9 cellular contexts compared by ENCODE assay signal in genomic region chr17:77281904-77282367, GRCh38.
DNase-seq lines count a peak whose midpoint lies in the region; FAIRE-seq and TF ChIP-seq lines count a peak whose summit lies in the region.
"Had no signal": no experiment of that assay in that cellular context is flagged by ENCODE, and none has a peak within 500 bp of the region (broad histone marks: within the 10 kb centered on the region; RNA-seq: fewer than 3 reads in every experiment).

No MANE protein-coding gene starts in this region.

- DNase-seq in GM23248, result no peak
- no peak for DNase-seq in activated CD4-positive, alpha-beta memory T cell treated with anti-CD3 and anti-CD28 coated beads, Interleukin-2, amount 10 ng/mL, durations not matched to agents 7 days and 5 days
- DNase-seq in keratinocyte (ENCODE audit: low read depth, low spot score), result no peak
- DNase-seq in thyroid gland, result peak; percentile 30 to 41
- DNase-seq in T1000 (lab: John Stamatoyannopoulos, UW), result no peak
- DNase-seq in dermis blood vessel endothelial cell, result no peak
- no peak for DNase-seq in NCI-H2107 treated with DMSO at 0.1 percent for 48 hours (lab: John Stamatoyannopoulos, UW; ENCODE audit: unreplicated experiment)

- peaks cover 22 to 49% (median 36%) of the 10 kb centered on the region in 11 experiments for H3K27me3 ChIP-seq in BLaER1 treated with 17β-estradiol and CSF1 and Interleukin-3, amounts not matched to agents 10 nM and 100 nM
- H3K27me3 ChIP-seq in GM23248 (replicated peaks; ENCODE audit: insufficient read depth) (no peaks in the 10 kb centered on the region), keratinocyte (ENCODE audit: control insufficient read depth, extremely low read depth, insufficient read depth, low read length) (no peaks in the 10 kb centered on the region), thyroid gland (no peaks in the 10 kb centered on the region)

- no peaks in the 10 kb centered on the region for H3K9me3 ChIP-seq in BLaER1 treated with 17β-estradiol and CSF1 and Interleukin-3, amounts not matched to agents 10 nM and 100 nM (replicated peaks in 1 of 11)
- no peaks in the 10 kb centered on the region for H3K9me3 ChIP-seq in GM23248 (ENCODE audit: low read depth)
- H3K9me3 ChIP-seq in keratinocyte (ENCODE audit: control insufficient read depth, low read depth, low read length), result no peaks in the 10 kb centered on the region
- no peaks in the 10 kb centered on the region for H3K9me3 ChIP-seq in thyroid gland

- H3K4me2 ChIP-seq in BLaER1 treated with 17β-estradiol and CSF1 and Interleukin-3, amounts not matched to agents 10 nM and 100 nM, result peak overlapping the region; percentile 97 to 100 (median 99)
- no peak overlapping the region for H3K4me2 ChIP-seq in GM23248 (ENCODE audit: unreplicated experiment)
- peak overlapping the region; percentile 67 for H3K4me2 ChIP-seq in keratinocyte (ENCODE audit: control insufficient read depth, extremely low read depth, insufficient read depth, low read depth, low read length)

- no peak for FAIRE-seq in keratinocyte (lab: Jason Lieb, UNC)

- H3K9me1 ChIP-seq in keratinocyte (ENCODE audit: control insufficient read depth, extremely low read depth, insufficient read depth, low read length), result peaks cover 2% of the 10 kb centered on the region

- no peak overlapping the region for H3K27ac ChIP-seq in BLaER1 treated with 17β-estradiol and CSF1 and Interleukin-3, amounts not matched to agents 10 nM and 100 nM
- H3K27ac ChIP-seq in GM23248, result no peak overlapping the region
- H3K27ac ChIP-seq in keratinocyte (ENCODE audit: control insufficient read depth, insufficient read depth, low read length), result peak overlapping the region; percentile 93
- peak overlapping the region in 1 of 3 donors; percentile 63 for H3K27ac ChIP-seq in thyroid gland
- H3K27ac ChIP-seq: HL-60 had no signal

- no peaks in the 10 kb centered on the region for H3K9me2 ChIP-seq in GM23248 (ENCODE audit: insufficient read depth)

- peaks cover 43% of the 10 kb centered on the region for H3K27me3 Mint-ChIP-seq in activated CD4-positive, alpha-beta memory T cell treated with anti-CD3 and anti-CD28 coated beads, Interleukin-2, amount 10 ng/mL, durations not matched to agents 7 days and 5 days

- H3K79me2 ChIP-seq in GM23248 (ENCODE audit: insufficient read depth), result no peaks in the 10 kb centered on the region
- peaks cover 32% of the 10 kb centered on the region for H3K79me2 ChIP-seq in keratinocyte (ENCODE audit: control insufficient read depth, insufficient read depth, low read length)

- H3F3A ChIP-seq in GM23248 (ENCODE audit: insufficient read depth), result peaks cover 20% of the 10 kb centered on the region

- H3K4me3 ChIP-seq in BLaER1 treated with 17β-estradiol and CSF1 and Interleukin-3, amounts not matched to agents 10 nM and 100 nM, result peak overlapping the region; percentile 58 to 72 (median 64)
- H3K4me3 ChIP-seq in GM23248, result peak overlapping the region; percentile 58; the same call in 1 of the 2 replicates
- peak overlapping the region; percentile 69 to 91 (median 84) for H3K4me3 ChIP-seq in keratinocyte (ENCODE audit: control insufficient read depth in 2 of 3, extremely low read depth in 1 of 3, insufficient read depth in 2 of 3, low read depth in 1 of 3, low read length in 3 of 3)
- peak overlapping the region in 2 of 3 donors; percentile 43 to 77 for H3K4me3 ChIP-seq in thyroid gland (replicated peaks in 1 of 3)

- no peaks in the 10 kb centered on the region for H3K9me3 Mint-ChIP-seq in activated CD4-positive, alpha-beta memory T cell treated with anti-CD3 and anti-CD28 coated beads, Interleukin-2, amount 10 ng/mL, durations not matched to agents 7 days and 5 days

- H3K4me3 Mint-ChIP-seq in activated CD4-positive, alpha-beta memory T cell treated with anti-CD3 and anti-CD28 coated beads, Interleukin-2, amount 10 ng/mL, durations not matched to agents 7 days and 5 days, result peak overlapping the region; percentile 61

- peaks cover 0 to 6% (median 0%) of the 10 kb centered on the region in 11 experiments; a peak in 1 of 22 replicates for H4K20me1 ChIP-seq in BLaER1 treated with 17β-estradiol and CSF1 and Interleukin-3, amounts not matched to agents 10 nM and 100 nM
- H4K20me1 ChIP-seq in GM23248 (ENCODE audit: insufficient read depth) (no peaks in the 10 kb centered on the region), keratinocyte (ENCODE audit: control insufficient read depth, extremely low read depth, insufficient read depth, low read length) (no peaks in the 10 kb centered on the region)

- H3K36me3 Mint-ChIP-seq in activated CD4-positive, alpha-beta memory T cell treated with anti-CD3 and anti-CD28 coated beads, Interleukin-2, amount 10 ng/mL, durations not matched to agents 7 days and 5 days (ENCODE audit: low read depth), result no peaks in the 10 kb centered on the region

- 91 to 94% methylated on average over 20 of the region's 20 CpGs for WGBS in GM23248 (ENCODE audit: low coverage in 1 of 2, low lambda C conversion rate in 2 of 2, missing lambda C conversion rate in 2 of 2), 2 experiments
- 24 to 37% methylated on average over 4 to 11 of the region's 20 CpGs for WGBS in thyroid gland, 2 donors

- peak overlapping the region in 6 of 11 experiments; percentile 59 to 70 (median 66); a peak in 9 of 22 replicates for H3K9ac ChIP-seq in BLaER1 treated with 17β-estradiol and CSF1 and Interleukin-3, amounts not matched to agents 10 nM and 100 nM
- H3K9ac ChIP-seq in GM23248 (no peak overlapping the region), keratinocyte (ENCODE audit: control insufficient read depth, extremely low read depth, insufficient read depth, low read length) (peak overlapping the region; percentile 97)

- no peak for TF ChIP-seq CTCF in keratinocyte (optimal IDR thresholded peaks at IDR 0.05 in 1 of 3, IDR thresholded peaks at IDR 0.05 in 1 of 3, conservative IDR thresholded peaks at IDR 0.05 in 1 of 3; ENCODE audit: extremely low read depth in 1 of 3, insufficient read depth in 2 of 3, low read length in 3 of 3)
- TF ChIP-seq CTCF in thyroid gland (IDR thresholded peaks at IDR 0.05), result no peak

- H3K4me1 ChIP-seq in BLaER1 treated with 17β-estradiol and CSF1 and Interleukin-3, amounts not matched to agents 10 nM and 100 nM, result peaks cover 39 to 93% (median 44%) of the 10 kb centered on the region in 10 experiments
- H3K4me1 ChIP-seq in GM23248 (ENCODE audit: insufficient read depth) (peaks cover 23% of the 10 kb centered on the region), keratinocyte (ENCODE audit: control insufficient read depth, extremely low read depth, insufficient read depth, low read length) (peaks cover 50% of the 10 kb centered on the region), thyroid gland (peaks cover 35 to 41% of the 10 kb centered on the region in 2 donors)

- H2AFZ ChIP-seq in GM23248, result no peak overlapping the region
- no peak overlapping the region for H2AFZ ChIP-seq in keratinocyte (ENCODE audit: control insufficient read depth, low read length)

- intact Hi-C loops in thyroid gland (cut with DNase I), result no loop called here

- TF ChIP-seq POLR2A in thyroid gland (IDR thresholded peaks at IDR 0.05), result no peak

- peaks cover 15% of the 10 kb centered on the region for H3K4me1 Mint-ChIP-seq in activated CD4-positive, alpha-beta memory T cell treated with anti-CD3 and anti-CD28 coated beads, Interleukin-2, amount 10 ng/mL, durations not matched to agents 7 days and 5 days

- in situ Hi-C loops in GM23248 (cut with MboI), result no loop called here

- CTCF ChIA-PET in activated CD4-positive, alpha-beta memory T cell treated with anti-CD3 and anti-CD28 coated beads, Interleukin-2, amount 10 ng/mL, durations not matched to agents 7 days and 5 days (lab: Charles Lee), result no interaction called here

- POLR2A ChIA-PET in activated CD4-positive, alpha-beta memory T cell treated with anti-CD3 and anti-CD28 coated beads, Interleukin-2, amount 10 ng/mL, durations not matched to agents 7 days and 5 days (lab: Charles Lee), result no interaction called here

- H3K36me3 ChIP-seq in BLaER1 treated with 17β-estradiol and CSF1 and Interleukin-3, amounts not matched to agents 10 nM and 100 nM, result no peaks in the 10 kb centered on the region
- H3K36me3 ChIP-seq in GM23248 (ENCODE audit: low read depth), result no peaks in the 10 kb centered on the region
- H3K36me3 ChIP-seq in keratinocyte (ENCODE audit: control insufficient read depth in 2 of 2, extremely low read depth in 1 of 2, insufficient read depth in 2 of 2, low read length in 2 of 2), result peaks cover 3 to 6% of the 10 kb centered on the region in 2 experiments
- H3K36me3 ChIP-seq in thyroid gland, result no peaks in the 10 kb centered on the region

- dilution Hi-C loops in keratinocyte (cut with MboI; ENCODE audit: extremely low pct_ligation_motif_present, low sequenced_read_pairs), result no loop called here

- H3K27ac Mint-ChIP-seq in activated CD4-positive, alpha-beta memory T cell treated with anti-CD3 and anti-CD28 coated beads, Interleukin-2, amount 10 ng/mL, durations not matched to agents 7 days and 5 days, result peak overlapping the region; percentile 47

Comparison
In these comparisons a context has a peak if more than half of its experiments do, and no peak if none do; other contexts are left out.
1. DNase-seq: peak in thyroid gland (2 of 2); none in GM23248 (single experiment), activated CD4-positive, alpha-beta memory T cell treated with anti-CD3 and anti-CD28 coated beads, Interleukin-2, amount 10 ng/mL, durations not matched to agents 7 days and 5 days (single experiment), keratinocyte (single experiment), T1000 (single experiment), dermis blood vessel endothelial cell (single experiment) and NCI-H2107 treated with DMSO at 0.1 percent for 48 hours (single experiment).
2. Peak in every context shown above with its lines, with median percentiles within 50 percentile points of each other: H3K4me3 ChIP-seq.